Comparison of ENCODE assay signal across 8 cellular contexts in the genomic region with DNA sequence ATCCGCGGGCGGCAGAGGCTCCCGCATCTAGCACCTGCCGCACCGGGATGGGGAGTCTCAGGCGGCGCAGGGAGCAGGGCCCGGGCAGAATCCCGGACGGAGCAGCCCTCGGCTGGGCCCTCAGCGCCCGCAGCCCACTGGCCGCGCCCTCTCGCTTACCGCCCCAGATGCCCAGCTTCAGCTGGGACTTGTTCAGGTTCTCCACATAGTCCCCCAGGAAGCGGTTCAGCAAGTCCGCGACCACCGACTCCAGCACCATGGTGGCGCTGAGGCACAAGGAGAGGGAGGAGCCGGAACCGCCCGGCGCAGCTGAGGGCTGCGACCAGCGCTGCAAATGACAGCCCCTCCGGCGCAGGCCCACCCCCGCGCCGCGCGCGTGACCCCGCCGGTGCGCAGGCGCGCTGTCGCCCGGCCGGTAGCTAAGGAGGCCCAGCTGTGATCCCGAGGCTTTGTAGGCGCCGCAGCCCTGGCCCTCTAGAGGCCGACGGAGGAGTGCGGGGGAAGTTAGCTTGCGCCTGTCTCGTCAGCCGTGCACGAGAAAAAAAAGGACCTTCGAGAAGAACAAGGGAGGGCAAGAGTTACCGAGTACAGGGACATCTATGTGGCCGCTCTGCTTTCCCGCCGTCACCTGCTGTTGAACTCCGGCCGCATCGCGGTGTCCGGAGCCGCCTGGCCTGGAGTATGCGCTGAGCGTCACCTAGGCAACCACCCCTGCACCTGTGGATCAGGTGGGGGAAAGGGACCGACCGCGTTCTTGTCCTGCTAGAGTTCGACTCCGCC. TPM values are rescaled to one million over a fixed set of nuclear protein-coding genes. Genes with fewer than 3 reads are reported as not detected.
DNase-seq lines count a peak whose midpoint lies in the region; ATAC-seq lines count a peak whose summit lies in the region.

A gene with protein sequence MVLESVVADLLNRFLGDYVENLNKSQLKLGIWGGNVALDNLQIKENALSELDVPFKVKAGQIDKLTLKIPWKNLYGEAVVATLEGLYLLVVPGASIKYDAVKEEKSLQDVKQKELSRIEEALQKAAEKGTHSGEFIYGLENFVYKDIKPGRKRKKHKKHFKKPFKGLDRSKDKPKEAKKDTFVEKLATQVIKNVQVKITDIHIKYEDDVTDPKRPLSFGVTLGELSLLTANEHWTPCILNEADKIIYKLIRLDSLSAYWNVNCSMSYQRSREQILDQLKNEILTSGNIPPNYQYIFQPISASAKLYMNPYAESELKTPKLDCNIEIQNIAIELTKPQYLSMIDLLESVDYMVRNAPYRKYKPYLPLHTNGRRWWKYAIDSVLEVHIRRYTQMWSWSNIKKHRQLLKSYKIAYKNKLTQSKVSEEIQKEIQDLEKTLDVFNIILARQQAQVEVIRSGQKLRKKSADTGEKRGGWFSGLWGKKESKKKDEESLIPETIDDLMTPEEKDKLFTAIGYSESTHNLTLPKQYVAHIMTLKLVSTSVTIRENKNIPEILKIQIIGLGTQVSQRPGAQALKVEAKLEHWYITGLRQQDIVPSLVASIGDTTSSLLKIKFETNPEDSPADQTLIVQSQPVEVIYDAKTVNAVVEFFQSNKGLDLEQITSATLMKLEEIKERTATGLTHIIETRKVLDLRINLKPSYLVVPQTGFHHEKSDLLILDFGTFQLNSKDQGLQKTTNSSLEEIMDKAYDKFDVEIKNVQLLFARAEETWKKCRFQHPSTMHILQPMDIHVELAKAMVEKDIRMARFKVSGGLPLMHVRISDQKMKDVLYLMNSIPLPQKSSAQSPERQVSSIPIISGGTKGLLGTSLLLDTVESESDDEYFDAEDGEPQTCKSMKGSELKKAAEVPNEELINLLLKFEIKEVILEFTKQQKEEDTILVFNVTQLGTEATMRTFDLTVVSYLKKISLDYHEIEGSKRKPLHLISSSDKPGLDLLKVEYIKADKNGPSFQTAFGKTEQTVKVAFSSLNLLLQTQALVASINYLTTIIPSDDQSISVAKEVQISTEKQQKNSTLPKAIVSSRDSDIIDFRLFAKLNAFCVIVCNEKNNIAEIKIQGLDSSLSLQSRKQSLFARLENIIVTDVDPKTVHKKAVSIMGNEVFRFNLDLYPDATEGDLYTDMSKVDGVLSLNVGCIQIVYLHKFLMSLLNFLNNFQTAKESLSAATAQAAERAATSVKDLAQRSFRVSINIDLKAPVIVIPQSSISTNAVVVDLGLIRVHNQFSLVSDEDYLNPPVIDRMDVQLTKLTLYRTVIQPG (N-terminal part only) (minus strand): TSS at position 332 of the 780 bp plus-strand sequence. CDS start 73 bp downstream, at position 259.

- ATAC-seq in GM19035 (IDR thresholded peaks at IDR 0.05; ENCODE audit: unreplicated experiment) (peak; percentile 89), HG03354 (IDR thresholded peaks at IDR 0.05; ENCODE audit: poor library complexity, severe bottlenecking, unreplicated experiment) (peak; percentile 85)

- DNase-seq in Ammon's horn (ENCODE audit: low spot score) (peak; percentile 93), NCI-H460 (ENCODE audit: extremely low read depth, low read depth) (peak; percentile 89), cerebellum (ENCODE audit: low spot score) (peak; percentile 90), kidney glomerular epithelial cell (lab: John Stamatoyannopoulos, UW) (peak; percentile 96)
- DNase-seq in activated CD4-positive, alpha-beta T cell treated with anti-CD3 and anti-CD28 coated beads for 1 hour: peak; percentile 87
- peak; percentile 64 to 79 for DNase-seq in stimulated activated CD4-positive, alpha-beta T cell treated with anti-CD3 and anti-CD28 coated beads, Interleukin-1b, Interleukin-23, amount 100 ng/mL, for 1 hour (ENCODE audit: low read depth in 2 of 2)

RNA-seq across cellular contexts. Expression of the gene that starts here (rescaled TPM):
- 29.6 and 37.6 TPM in 2 replicates for total RNA-seq in NCI-H460 (2014; rRNA removed; shearing (Covaris generic))
- polyA plus RNA-seq in NCI-H460 (2014; cell fraction: nucleus; rRNA removed): 21.5 and 46.1 TPM in 2 replicates
- 150 TPM for total RNA-seq in cerebellum

Comparison
In these comparisons a context has a peak if more than half of its experiments do, and no peak if none do; other contexts are left out.
1. Peak in every context shown above with its lines: DNase-seq and ATAC-seq.